11 cellular contexts compared by ENCODE assay signal in genomic region chr10:104246981-104247380, GRCh38. TPM values are rescaled to one million over a fixed set of nuclear protein-coding genes. Genes with fewer than 3 reads are reported as not detected.
A peak's percentile ranks its signal among the peaks of the same experiment; 100 is the strongest.
DNase-seq lines count a peak whose midpoint lies in the region; ATAC-seq and TF ChIP-seq lines count a peak whose summit lies in the region.
"Had no signal": no experiment of that assay in that cellular context is flagged by ENCODE, and none has a peak within 500 bp of the region (broad histone marks: within the 10 kb centered on the region; RNA-seq: fewer than 3 reads in every experiment).

No MANE protein-coding gene starts in this region.

- intact Hi-C loops in naive thymus-derived CD4-positive, alpha-beta T cell (cut with micrococcal nuclease) = loop anchor here in 1 of 2 donors (2.0 kb wide), 1 partner anchor 14 kb away; the partner anchor contains the start of gene CFAP43

- H3K27ac ChIP-seq in naive thymus-derived CD4-positive, alpha-beta T cell (ENCODE audit: low read depth, low read length) = no peak overlapping the region

- POLR2A ChIA-PET in naive thymus-derived CD4-positive, alpha-beta T cell (lab: Charles Lee) = no interaction called here

- H3K27me3 ChIP-seq in naive thymus-derived CD4-positive, alpha-beta T cell (ENCODE audit: control insufficient read depth in 2 of 2, insufficient read depth in 2 of 2, low read length in 2 of 2) = no peaks in the 10 kb centered on the region

- peaks cover 20% of the 10 kb centered on the region for H3K9me3 Mint-ChIP-seq in T-helper 2 cell treated with Interferon-gamma antibody and Interleukin-4, amounts not matched to agents 5 μg/mL and 100 μg/mL, for 36 hours
- H3K9me3 Mint-ChIP-seq in naive thymus-derived CD4-positive, alpha-beta T cell = peaks cover 0 to 7% (median 0%) of the 10 kb centered on the region in 11 donors

- peak; percentile 24 for DNase-seq in T-helper 2 cell treated with Interferon-gamma antibody and Interleukin-4, amounts not matched to agents 5 μg/mL and 100 μg/mL, for 36 hours (ENCODE audit: low spot score)
- DNase-seq in T-helper 2 cell (no peak), M059J (ENCODE audit: low read depth) (peak; percentile 10), cardiac fibroblast (ENCODE audit: low read depth in 2 of 2) (peak; percentile 62 to 95), 8988T (no peak), OCI-M2 (lab: John Stamatoyannopoulos, UW; ENCODE audit: unreplicated experiment) (no peak)
- no peak for DNase-seq in naive thymus-derived CD4-positive, alpha-beta T cell
- DNase-seq: cerebellar nuclear complex, SHP77 had no signal

- no peak overlapping the region for H3K4me3 ChIP-seq in cardiac fibroblast (replicated peaks in 1 of 2; ENCODE audit: low read depth in 2 of 2, low read length in 2 of 2)
- no peak overlapping the region for H3K4me3 ChIP-seq in naive thymus-derived CD4-positive, alpha-beta T cell (ENCODE audit: low read length)

- peaks cover 15% of the 10 kb centered on the region for H3K27me3 Mint-ChIP-seq in T-helper 2 cell treated with Interferon-gamma antibody and Interleukin-4, amounts not matched to agents 5 μg/mL and 100 μg/mL, for 36 hours (ENCODE audit: low read depth)
- H3K27me3 Mint-ChIP-seq in naive thymus-derived CD4-positive, alpha-beta T cell = peaks cover 0 to 28% (median 5%) of the 10 kb centered on the region in 5 donors

- peaks cover 6% of the 10 kb centered on the region for H3K36me3 Mint-ChIP-seq in T-helper 2 cell treated with Interferon-gamma antibody and Interleukin-4, amounts not matched to agents 5 μg/mL and 100 μg/mL, for 36 hours (ENCODE audit: low read depth)
- H3K36me3 Mint-ChIP-seq in naive thymus-derived CD4-positive, alpha-beta T cell = peaks cover 0 to 6% (median 0%) of the 10 kb centered on the region in 5 donors

- peak; percentile 93 for ATAC-seq in naive thymus-derived CD4-positive, alpha-beta T cell
- no peak for ATAC-seq in HG02571 (IDR thresholded peaks at IDR 0.05; ENCODE audit: unreplicated experiment)

- H3K4me1 Mint-ChIP-seq in T-helper 2 cell treated with Interferon-gamma antibody and Interleukin-4, amounts not matched to agents 5 μg/mL and 100 μg/mL, for 36 hours (ENCODE audit: low read depth) = peaks cover 17% of the 10 kb centered on the region
- peaks cover 0 to 19% (median 0%) of the 10 kb centered on the region in 7 donors for H3K4me1 Mint-ChIP-seq in naive thymus-derived CD4-positive, alpha-beta T cell

- CTCF ChIA-PET in naive thymus-derived CD4-positive, alpha-beta T cell (lab: Charles Lee) = no interaction called here

- H3K27ac Mint-ChIP-seq in T-helper 2 cell treated with Interferon-gamma antibody and Interleukin-4, amounts not matched to agents 5 μg/mL and 100 μg/mL, for 36 hours = peak overlapping the region; percentile 88
- peak overlapping the region in 1 of 9 donors; percentile 69 for H3K27ac Mint-ChIP-seq in naive thymus-derived CD4-positive, alpha-beta T cell

- H3K4me3 Mint-ChIP-seq in T-helper 2 cell treated with Interferon-gamma antibody and Interleukin-4, amounts not matched to agents 5 μg/mL and 100 μg/mL, for 36 hours = peak overlapping the region; percentile 32
- H3K4me3 Mint-ChIP-seq in naive thymus-derived CD4-positive, alpha-beta T cell = peak overlapping the region in 1 of 10 donors; percentile 26

- H3K4me1 ChIP-seq in naive thymus-derived CD4-positive, alpha-beta T cell (ENCODE audit: control insufficient read depth in 2 of 2, insufficient read depth in 2 of 2, low read length in 2 of 2) = no peaks in the 10 kb centered on the region

- H3K36me3 ChIP-seq in naive thymus-derived CD4-positive, alpha-beta T cell (ENCODE audit: control insufficient read depth in 2 of 3, insufficient read depth in 3 of 3, low read length in 3 of 3) = no peaks in the 10 kb centered on the region

- TF ChIP-seq CTCF in cardiac fibroblast (IDR thresholded peaks at IDR 0.05; ENCODE audit: low read depth, low read length) = no peak

- H3K9me3 ChIP-seq in naive thymus-derived CD4-positive, alpha-beta T cell (ENCODE audit: control insufficient read depth in 2 of 3, low read length in 3 of 3) = no peaks in the 10 kb centered on the region

RNA-seq across cellular contexts. Expression of gene GSTO1, which starts 7.7 kb away (rescaled TPM):
- total RNA-seq in M059J (2014; rRNA removed; shearing (Covaris generic)) = 179 and 214 TPM in 2 replicates
- total RNA-seq in naive thymus-derived CD4-positive, alpha-beta T cell = 100 to 1,000 TPM in 1 of 5 experiments, 10 to 100 TPM in 4; 28.1 to 129 (median 49.1) TPM
- polyA plus RNA-seq in naive thymus-derived CD4-positive, alpha-beta T cell = 100 to 1,000 TPM; 116 to 141 TPM

RNA-seq across cellular contexts. Expression of gene CFAP43, which starts 14.8 kb away (rescaled TPM):
- 0.89 and 2.1 TPM in 2 replicates for total RNA-seq in M059J (2014; rRNA removed; shearing (Covaris generic))
- under 1 TPM in 1 of 5 experiments, not detected in 4; 0.17 TPM for total RNA-seq in naive thymus-derived CD4-positive, alpha-beta T cell
- polyA plus RNA-seq in naive thymus-derived CD4-positive, alpha-beta T cell = under 1 TPM in 1 of 2 donors, not detected in 1; 0.14 TPM
- total RNA-seq: myocyte had no signal

RNA-seq across cellular contexts. Expression of gene GSTO2, which starts 22.0 kb away (rescaled TPM):
- total RNA-seq in M059J (2014; rRNA removed; shearing (Covaris generic)) = 0.17 and 0.20 TPM in 2 replicates
- total RNA-seq in naive thymus-derived CD4-positive, alpha-beta T cell = 1 to 10 TPM; 1.1 to 2.5 (median 1.4) TPM
- polyA plus RNA-seq in naive thymus-derived CD4-positive, alpha-beta T cell = 1 to 10 TPM; 1.0 to 1.3 TPM
- total RNA-seq: myocyte had no signal

Comparison
In these comparisons a context has a peak if more than half of its experiments do, and no peak if none do; other contexts are left out.
1. DNase-seq: peak in T-helper 2 cell treated with Interferon-gamma antibody and Interleukin-4, amounts not matched to agents 5 μg/mL and 100 μg/mL, for 36 hours (single experiment), M059J (single experiment) and cardiac fibroblast (2 of 2); none in T-helper 2 cell (0 of 5), naive thymus-derived CD4-positive, alpha-beta T cell (0 of 9), 8988T (single experiment) and OCI-M2 (single experiment).